ENCODE assay signal across 9 cellular contexts in genomic region chr4:128528793-128529553, GRCh38.
A peak's percentile ranks its signal among the peaks of the same experiment; 100 is the strongest.
DNase-seq lines count a peak whose midpoint lies in the region; ATAC-seq and TF ChIP-seq lines count a peak whose summit lies in the region.
"Had no signal": no experiment of that assay in that cellular context is flagged by ENCODE, and none has a peak within 500 bp of the region (broad histone marks: within the 10 kb centered on the region; RNA-seq: fewer than 3 reads in every experiment).

No MANE protein-coding gene starts in this region.

- H3K36me3 ChIP-seq in RWPE2 (ENCODE audit: low read depth), result no peaks in the 10 kb centered on the region
- no peaks in the 10 kb centered on the region for H3K36me3 ChIP-seq in osteoblast (ENCODE audit: insufficient read depth, low read length)
- no peaks in the 10 kb centered on the region for H3K36me3 ChIP-seq in MM.1S (replicated peaks; ENCODE audit: insufficient read depth, low read length)

- peak overlapping the region; percentile 47 for H3K4me2 ChIP-seq in osteoblast (ENCODE audit: insufficient read depth, low read length)
- no peak overlapping the region for H3K4me2 ChIP-seq in MM.1S (ENCODE audit: low read depth, low read length)

- no peak overlapping the region for H3K4me3 ChIP-seq in RWPE2 (ENCODE audit: severe bottlenecking)
- no peak overlapping the region for H3K4me3 ChIP-seq in fibroblast of villous mesenchyme (ENCODE audit: low read depth, low read length)
- no peak overlapping the region for H3K4me3 ChIP-seq in osteoblast (ENCODE audit: insufficient read depth, low read length)
- no peak overlapping the region for H3K4me3 ChIP-seq in MM.1S (ENCODE audit: low read length)

- H3K27me3 ChIP-seq in RWPE2 (ENCODE audit: insufficient read depth, poor library complexity, severe bottlenecking) (no peaks in the 10 kb centered on the region), osteoblast (ENCODE audit: insufficient read depth, low read length) (no peaks in the 10 kb centered on the region), MM.1S (replicated peaks; ENCODE audit: insufficient read depth, low read length) (no peaks in the 10 kb centered on the region)

- H3K79me2 ChIP-seq in osteoblast (ENCODE audit: insufficient read depth, low read length), result no peaks in the 10 kb centered on the region
- H3K79me2 ChIP-seq in MM.1S (ENCODE audit: low read length), result no peaks in the 10 kb centered on the region

- H3F3A ChIP-seq in MM.1S (ENCODE audit: insufficient read depth, low read length), result no peaks in the 10 kb centered on the region

- peaks cover 49% of the 10 kb centered on the region for H3K4me1 ChIP-seq in RWPE2 (ENCODE audit: insufficient read depth, poor library complexity, severe bottlenecking)
- peaks cover 56% of the 10 kb centered on the region for H3K4me1 ChIP-seq in osteoblast (ENCODE audit: insufficient read depth, low read length)
- H3K4me1 ChIP-seq in MM.1S (ENCODE audit: low read length), result no peaks in the 10 kb centered on the region

- H3K9ac ChIP-seq in MM.1S (ENCODE audit: low read length), result no peak overlapping the region

- in situ Hi-C loops in Caki2 (cut with HindIII; ENCODE audit: low pct_unique_long_range_greater_than_20kb, low sequenced_read_pairs), result no loop called here

- no peaks in the 10 kb centered on the region for H4K20me1 ChIP-seq in osteoblast (ENCODE audit: insufficient read depth, low read length)
- H4K20me1 ChIP-seq in MM.1S (ENCODE audit: insufficient read depth, low read length), result no peaks in the 10 kb centered on the region

- ATAC-seq in RWPE2 (ENCODE audit: low read depth), result peak; percentile 94
- ATAC-seq in HG02852 (IDR thresholded peaks at IDR 0.05; ENCODE audit: unreplicated experiment), result no peak

- TF ChIP-seq CTCF in RWPE2 (IDR thresholded peaks at IDR 0.05; ENCODE audit: poor library complexity, severe bottlenecking), result no peak
- TF ChIP-seq CTCF in fibroblast of villous mesenchyme (IDR thresholded peaks at IDR 0.05; ENCODE audit: insufficient read depth, low read depth, low read length), result no peak
- no peak for TF ChIP-seq CTCF in osteoblast (IDR thresholded peaks at IDR 0.05; ENCODE audit: extremely low read depth, low read depth, low read length)
- no peak for TF ChIP-seq CTCF in MM.1S (IDR thresholded peaks at IDR 0.05; ENCODE audit: low read length)

- H2AFZ ChIP-seq in osteoblast (ENCODE audit: low read length) (no peak overlapping the region), MM.1S (ENCODE audit: low read length) (no peak overlapping the region)

- H3K9me3 ChIP-seq in RWPE2 (ENCODE audit: severe bottlenecking) (no peaks in the 10 kb centered on the region), osteoblast (ENCODE audit: low read depth, low read length) (no peaks in the 10 kb centered on the region), MM.1S (replicated peaks; ENCODE audit: insufficient read depth, low read length) (no peaks in the 10 kb centered on the region)

- peak overlapping the region; percentile 77 for H3K27ac ChIP-seq in RWPE2 (ENCODE audit: poor library complexity, severe bottlenecking)
- H3K27ac ChIP-seq in osteoblast (ENCODE audit: low read depth, low read length), result peak overlapping the region; percentile 99
- H3K27ac ChIP-seq in MM.1S (ENCODE audit: low read length), result no peak overlapping the region

- DNase-seq in Caki2 (ENCODE audit: low read depth) (peak; percentile 89), RWPE2 (ENCODE audit: low spot score) (peak; percentile 72), fibroblast of villous mesenchyme (ENCODE audit: low read depth) (peak; percentile 96), osteoblast (ENCODE audit: insufficient read length, low spot score, missing footprints) (peak; percentile 89), medulla oblongata (ENCODE audit: extremely low spot score) (no peak), MM.1S (no peak)
- DNase-seq in activated CD4-positive, CD25-positive, alpha-beta regulatory T cell treated with anti-CD3 and anti-CD28 coated beads, Interleukin-2, amount 50 U/mL, for 72 hours, result no peak
- DNase-seq: amygdala had no signal

- H3K9me2 ChIP-seq in MM.1S (replicated peaks; ENCODE audit: insufficient read depth, low read length), result no peaks in the 10 kb centered on the region

Comparison
In these comparisons a context has a peak if more than half of its experiments do, and no peak if none do; other contexts are left out.
1. DNase-seq: peak in Caki2 (single experiment), RWPE2 (single experiment), fibroblast of villous mesenchyme (single experiment) and osteoblast (single experiment); none in medulla oblongata (single experiment), activated CD4-positive, CD25-positive, alpha-beta regulatory T cell treated with anti-CD3 and anti-CD28 coated beads, Interleukin-2, amount 50 U/mL, for 72 hours (single experiment) and MM.1S (single experiment).